9 cellular contexts compared by ENCODE assay signal in genomic region chr7:90759752-90760151, GRCh38.
"Had no signal": no experiment of that assay in that cellular context is flagged by ENCODE, and none has a peak within 500 bp of the region (broad histone marks: within the 10 kb centered on the region; RNA-seq: fewer than 3 reads in every experiment).

No MANE protein-coding gene starts in this region.

- ATAC-seq: activated CD4-positive, CD25-positive, alpha-beta regulatory T cell treated with anti-CD3 and anti-CD28 coated beads, Interleukin-2, amount 50 U/mL, for 24 hours; heart left ventricle; stimulated activated effector memory CD8-positive, alpha-beta T cell treated with anti-CD3 and anti-CD28 coated beads, Interleukin-12 subunit alpha, Interleukin-12 subunit beta, amount 100 ng/mL, for 72 hours had no signal

- DNase-seq: activated CD4-positive, alpha-beta T cell treated with anti-CD3 and anti-CD28 coated beads, Interleukin-2, amount 50 U/mL, for 1 hour; activated naive CD8-positive, alpha-beta T cell treated with anti-CD3 and anti-CD28 coated beads for 36 hours; anterior cingulate cortex; cerebellar nuclear complex; effector memory CD4-positive, alpha-beta T cell; heart left ventricle; immature natural killer cell had no signal
